ENCODE assay signal across 13 cellular contexts in the genomic region with DNA sequence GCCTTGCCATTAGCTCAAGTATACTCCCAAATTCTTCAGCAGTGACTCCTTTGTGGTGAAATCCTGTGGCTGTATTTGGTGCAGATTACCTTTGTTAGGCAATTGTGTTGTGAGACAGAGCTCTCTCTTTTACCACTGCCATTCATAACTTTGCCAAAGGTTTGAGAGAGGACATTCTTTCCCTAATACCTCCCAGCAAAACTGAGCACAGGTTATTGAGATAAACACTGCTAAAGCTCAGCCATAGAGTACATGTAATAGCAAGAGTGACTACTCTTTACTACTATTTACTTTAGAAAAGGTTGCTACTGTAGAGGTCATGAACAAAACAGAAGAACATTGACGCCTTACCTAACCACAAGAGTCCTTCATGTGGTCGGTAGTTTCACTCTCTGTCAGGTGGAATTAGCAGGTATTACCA.
DNase-seq lines count a peak whose midpoint lies in the region; ATAC-seq, FAIRE-seq and TF ChIP-seq lines count a peak whose summit lies in the region.
"Had no signal": no experiment of that assay in that cellular context is flagged by ENCODE, and none has a peak within 500 bp of the region (broad histone marks: within the 10 kb centered on the region; RNA-seq: fewer than 3 reads in every experiment).

No MANE protein-coding gene starts in this region.

- TF ChIP-seq RAD21 in H1 (IDR thresholded peaks at IDR 0.05 in 1 of 2, conservative IDR thresholded peaks at IDR 0.05 in 1 of 2; ENCODE audit: low read depth in 2 of 2, low read length in 2 of 2), result no peak

- H4K91ac ChIP-seq in H1 (replicated peaks; ENCODE audit: insufficient read length, low read length), result no peak overlapping the region

- no peak for TF ChIP-seq CTCF in H1 (IDR thresholded peaks at IDR 0.05; ENCODE audit: control extremely low read depth in 1 of 3, insufficient read depth in 1 of 3, low read depth in 1 of 3, low read length in 3 of 3)
- TF ChIP-seq CTCF in mucosa of descending colon (IDR thresholded peaks at IDR 0.05), result no peak

- H2BK12ac ChIP-seq in H1 (ENCODE audit: low read depth, low read length), result no peak overlapping the region

- POLR2A ChIA-PET in H1 (lab: Charles Lee; ENCODE audit: partially characterized antibody), result no interaction called here

- peak; percentile 34 for ATAC-seq in mucosa of descending colon
- no peak for ATAC-seq in GM21737 (IDR thresholded peaks at IDR 0.05; ENCODE audit: unreplicated experiment)
- ATAC-seq in stimulated activated effector memory CD8-positive, alpha-beta T cell treated with anti-CD3 and anti-CD28 coated beads, Interleukin-12 subunit alpha, Interleukin-12 subunit beta, amount 100 ng/mL, for 72 hours, result no peak
- no peak for ATAC-seq in GM19324 (IDR thresholded peaks at IDR 0.05; ENCODE audit: low FRiP score, unreplicated experiment)
- ATAC-seq: left cardiac atrium had no signal

- no peaks in the 10 kb centered on the region for H3K4me1 ChIP-seq in H1 (replicated peaks in 1 of 4; ENCODE audit: control insufficient read depth in 3 of 4, insufficient read depth in 4 of 4, low read length in 3 of 4)
- no peaks in the 10 kb centered on the region for H3K4me1 ChIP-seq in mucosa of descending colon (ENCODE audit: low read depth)

- H3K56ac ChIP-seq in H1 (replicated peaks; ENCODE audit: insufficient read length, low read depth, low read length), result no peak overlapping the region

- FAIRE-seq in H1 (lab: Jason Lieb, UNC), result no peak

- H3K4me3 ChIP-seq in H1 (ENCODE audit: extremely low read depth in 1 of 4, insufficient read depth in 2 of 4, low read depth in 3 of 4, low read length in 4 of 4) (no peak overlapping the region), mucosa of descending colon (no peak overlapping the region)

- no peak overlapping the region for H3K18ac ChIP-seq in H1 (ENCODE audit: extremely low read depth, low read length)

- H3K9me3 Mint-ChIP-seq in stimulated activated effector memory CD8-positive, alpha-beta T cell treated with anti-CD3 and anti-CD28 coated beads, Interleukin-12 subunit alpha, Interleukin-12 subunit beta, amount 100 ng/mL, for 72 hours, result peaks cover 12% of the 10 kb centered on the region

- no peak overlapping the region for H2BK20ac ChIP-seq in H1 (ENCODE audit: low read length)

- no peak overlapping the region for H3K4me2 ChIP-seq in H1 (ENCODE audit: insufficient read depth in 1 of 2, low read depth in 2 of 2, low read length in 2 of 2)

- no peak for TF ChIP-seq EP300 in H1 (IDR thresholded peaks at IDR 0.05; ENCODE audit: borderline replicate concordance in 1 of 2, low read depth in 2 of 2, low read length in 2 of 2)

- H3K36me3 Mint-ChIP-seq in stimulated activated effector memory CD8-positive, alpha-beta T cell treated with anti-CD3 and anti-CD28 coated beads, Interleukin-12 subunit alpha, Interleukin-12 subunit beta, amount 100 ng/mL, for 72 hours, result no peaks in the 10 kb centered on the region
- H3K36me3 Mint-ChIP-seq: activated naive CD8-positive, alpha-beta T cell treated with anti-CD3 and anti-CD28 coated beads for 36 hours had no signal

- CTCF ChIA-PET in H1 (lab: Charles Lee; ENCODE audit: partially characterized antibody), result interaction anchor here (0.8 kb wide), 1 partner anchor 45 kb away, joined by 3 read pairs; no protein-coding TSS in a partner anchor

- H3K14ac ChIP-seq in H1 (ENCODE audit: insufficient read length), result no peak overlapping the region

- H3K36me3 ChIP-seq in H1 (ENCODE audit: control insufficient read depth in 2 of 4, insufficient read depth in 4 of 4, low read length in 3 of 4) (no peaks in the 10 kb centered on the region), mucosa of descending colon (ENCODE audit: low read depth) (no peaks in the 10 kb centered on the region)

- no peak overlapping the region for H4K5ac ChIP-seq in H1 (ENCODE audit: insufficient read length, low read depth, low read length)

- TF ChIP-seq POLR2A in H1 (IDR thresholded peaks at IDR 0.05; ENCODE audit: control extremely low read depth in 1 of 2, low read depth in 2 of 2, low read length in 2 of 2), result no peak

- no peak overlapping the region for H3K27ac Mint-ChIP-seq in stimulated activated effector memory CD8-positive, alpha-beta T cell treated with anti-CD3 and anti-CD28 coated beads, Interleukin-12 subunit alpha, Interleukin-12 subunit beta, amount 100 ng/mL, for 72 hours
- H3K27ac Mint-ChIP-seq: activated naive CD8-positive, alpha-beta T cell treated with anti-CD3 and anti-CD28 coated beads for 36 hours had no signal

- DNase-seq in GM03348 (ENCODE audit: low spot score) (peak; percentile 58), NCI-H226 (peak; percentile 95), H1 (ENCODE audit: low read depth in 1 of 2, low spot score in 2 of 2) (no peak), mucosa of descending colon (no peak), SK-N-DZ (ENCODE audit: low spot score) (no peak)
- DNase-seq in stimulated activated effector memory CD8-positive, alpha-beta T cell treated with anti-CD3 and anti-CD28 coated beads, Interleukin-12 subunit alpha, Interleukin-12 subunit beta, amount 100 ng/mL, for 72 hours (ENCODE audit: low spot score in 2 of 2), result no peak
- DNase-seq: activated naive CD8-positive, alpha-beta T cell treated with anti-CD3 and anti-CD28 coated beads for 36 hours; glutamatergic neuron; KG1; left cardiac atrium; NCI-H2029 had no signal

- no peaks in the 10 kb centered on the region for H4K20me1 ChIP-seq in H1 (replicated peaks in 1 of 2; ENCODE audit: control insufficient read depth in 1 of 2, insufficient read depth in 2 of 2, low read length in 2 of 2)

- no peak overlapping the region for H2BK120ac ChIP-seq in H1 (replicated peaks; ENCODE audit: low read depth, low read length)

- no peaks in the 10 kb centered on the region for H3K23me2 ChIP-seq in H1 (ENCODE audit: low read depth, low read length)

- WGBS in H1 (ENCODE audit: extremely low coverage in 1 of 2, insufficient coverage in 1 of 2, insufficient read length in 1 of 2, insufficient replicate concordance in 2 of 2, low coverage in 1 of 2, low lambda C conversion rate in 2 of 2, missing lambda C conversion rate in 1 of 2), 2 experiments, result 89% methylated on average over 2 of the region's 2 CpGs; no CpG with 5 or more reads in 1 of the 2 experiments

- no peak overlapping the region for H3K27ac ChIP-seq in H1 (ENCODE audit: low read depth, low read length)

- H2AFZ ChIP-seq in H1 (ENCODE audit: low read length), result peak overlapping the region; percentile 94

- no peak overlapping the region for H2BK5ac ChIP-seq in H1 (ENCODE audit: low read depth, low read length)

- no peak overlapping the region for H3K4ac ChIP-seq in H1 (replicated peaks; ENCODE audit: insufficient read length, low read depth, low read length)

- intact Hi-C loops in mucosa of descending colon (cut with DNase I, micrococcal nuclease), result no loop called here

- H3K79me1 ChIP-seq in H1 (ENCODE audit: low read depth, low read length), result no peaks in the 10 kb centered on the region

- no peak overlapping the region for H3K4me3 Mint-ChIP-seq in stimulated activated effector memory CD8-positive, alpha-beta T cell treated with anti-CD3 and anti-CD28 coated beads, Interleukin-12 subunit alpha, Interleukin-12 subunit beta, amount 100 ng/mL, for 72 hours
- H3K4me3 Mint-ChIP-seq: activated naive CD8-positive, alpha-beta T cell treated with anti-CD3 and anti-CD28 coated beads for 36 hours had no signal

- no peaks in the 10 kb centered on the region for H3K4me1 Mint-ChIP-seq in stimulated activated effector memory CD8-positive, alpha-beta T cell treated with anti-CD3 and anti-CD28 coated beads, Interleukin-12 subunit alpha, Interleukin-12 subunit beta, amount 100 ng/mL, for 72 hours

- no peaks in the 10 kb centered on the region for H3K79me2 ChIP-seq in H1 (ENCODE audit: control insufficient read depth in 1 of 2, insufficient read depth in 2 of 2, low read length in 2 of 2)

- no peaks in the 10 kb centered on the region for H3K27me3 ChIP-seq in H1 (replicated peaks in 1 of 4; ENCODE audit: control insufficient read depth in 3 of 4, extremely low read depth in 1 of 4, insufficient read depth in 3 of 4, low read length in 3 of 4)

- H3K23ac ChIP-seq in H1 (ENCODE audit: insufficient read length), result no peak overlapping the region

- no peak overlapping the region for H4K8ac ChIP-seq in H1 (ENCODE audit: extremely low read depth, insufficient read depth, low read length)

- H2BK15ac ChIP-seq in H1 (ENCODE audit: low read length), result no peak overlapping the region

- no peaks in the 10 kb centered on the region for H3K9me3 ChIP-seq in H1 (ENCODE audit: insufficient read depth in 2 of 2, low read depth in 1 of 2, low read length in 1 of 2)
- no peaks in the 10 kb centered on the region for H3K9me3 ChIP-seq in mucosa of descending colon

- no peak overlapping the region for H2AK5ac ChIP-seq in H1 (ENCODE audit: low read depth, low read length)

- no peak overlapping the region for H3K9ac ChIP-seq in H1 (replicated peaks in 1 of 4; ENCODE audit: extremely low read depth in 1 of 4, low read depth in 3 of 4, low read length in 3 of 4)

TF ChIP-seq in H1, 55 proteins besides CTCF, POLR2A, EP300 and RAD21:
- TF ChIP-seq RBBP5 (IDR thresholded peaks at IDR 0.05; ENCODE audit: borderline replicate concordance, low read depth, low read length) (no peak), JUND (IDR thresholded peaks at IDR 0.05; ENCODE audit: low read length) (no peak), BACH1 (IDR thresholded peaks at IDR 0.05; ENCODE audit: low read length) (no peak), MAFK (IDR thresholded peaks at IDR 0.05; ENCODE audit: low read depth, low read length) (no peak), EZH2 (IDR thresholded peaks at IDR 0.05; ENCODE audit: low read depth, low read length, severe bottlenecking) (no peak), FOSL1 (IDR thresholded peaks at IDR 0.05; ENCODE audit: insufficient read depth, low read depth, low read length) (no peak), SP1 (IDR thresholded peaks at IDR 0.05; ENCODE audit: low read depth, low read length) (no peak), SIX5 (IDR thresholded peaks at IDR 0.05; ENCODE audit: low read depth, low read length) (no peak), CREB1 (IDR thresholded peaks at IDR 0.05) (no peak)

Comparison
In these comparisons a context has a peak if more than half of its experiments do, and no peak if none do; other contexts are left out.
1. DNase-seq: peak in GM03348 (single experiment) and NCI-H226 (single experiment); none in H1 (0 of 2), mucosa of descending colon (0 of 3), SK-N-DZ (single experiment) and stimulated activated effector memory CD8-positive, alpha-beta T cell treated with anti-CD3 and anti-CD28 coated beads, Interleukin-12 subunit alpha, Interleukin-12 subunit beta, amount 100 ng/mL, for 72 hours (0 of 2).